Comparison of ENCODE assay signal across 1 cellular context in genomic region chr2:227615906-227616305, GRCh38.
TF ChIP-seq lines count a peak whose summit lies in the region.

No MANE protein-coding gene starts in this region.

TF ChIP-seq in GM23338, 12 proteins besides CTCF, POLR2A, EP300 and RAD21 (continued from another document):
- TF ChIP-seq ZNF462 (CRISPR knock-in tag; IDR thresholded peaks at IDR 0.05) (no peak), EZH2phosphoT487 (IDR thresholded peaks at IDR 0.05; ENCODE audit: unreplicated experiment) (no peak), NANOG (IDR thresholded peaks at IDR 0.05; ENCODE audit: borderline replicate concordance) (no peak), STAT1 (IDR thresholded peaks at IDR 0.05; ENCODE audit: unreplicated experiment) (no peak), JUNB (IDR thresholded peaks at IDR 0.05; ENCODE audit: unreplicated experiment) (no peak), ETS1 (IDR thresholded peaks at IDR 0.05) (no peak), POLR2AphosphoS5 (IDR thresholded peaks at IDR 0.05; ENCODE audit: low read depth) (no peak), ZNF114 (CRISPR knock-in tag; IDR thresholded peaks at IDR 0.05) (no peak), EZH2 (IDR thresholded peaks at IDR 0.05; ENCODE audit: low read depth, unreplicated experiment) (no peak), ZNF331 (CRISPR knock-in tag; IDR thresholded peaks at IDR 0.05; ENCODE audit: low read depth) (no peak)
- TF ChIP-seq, protein P1, sequence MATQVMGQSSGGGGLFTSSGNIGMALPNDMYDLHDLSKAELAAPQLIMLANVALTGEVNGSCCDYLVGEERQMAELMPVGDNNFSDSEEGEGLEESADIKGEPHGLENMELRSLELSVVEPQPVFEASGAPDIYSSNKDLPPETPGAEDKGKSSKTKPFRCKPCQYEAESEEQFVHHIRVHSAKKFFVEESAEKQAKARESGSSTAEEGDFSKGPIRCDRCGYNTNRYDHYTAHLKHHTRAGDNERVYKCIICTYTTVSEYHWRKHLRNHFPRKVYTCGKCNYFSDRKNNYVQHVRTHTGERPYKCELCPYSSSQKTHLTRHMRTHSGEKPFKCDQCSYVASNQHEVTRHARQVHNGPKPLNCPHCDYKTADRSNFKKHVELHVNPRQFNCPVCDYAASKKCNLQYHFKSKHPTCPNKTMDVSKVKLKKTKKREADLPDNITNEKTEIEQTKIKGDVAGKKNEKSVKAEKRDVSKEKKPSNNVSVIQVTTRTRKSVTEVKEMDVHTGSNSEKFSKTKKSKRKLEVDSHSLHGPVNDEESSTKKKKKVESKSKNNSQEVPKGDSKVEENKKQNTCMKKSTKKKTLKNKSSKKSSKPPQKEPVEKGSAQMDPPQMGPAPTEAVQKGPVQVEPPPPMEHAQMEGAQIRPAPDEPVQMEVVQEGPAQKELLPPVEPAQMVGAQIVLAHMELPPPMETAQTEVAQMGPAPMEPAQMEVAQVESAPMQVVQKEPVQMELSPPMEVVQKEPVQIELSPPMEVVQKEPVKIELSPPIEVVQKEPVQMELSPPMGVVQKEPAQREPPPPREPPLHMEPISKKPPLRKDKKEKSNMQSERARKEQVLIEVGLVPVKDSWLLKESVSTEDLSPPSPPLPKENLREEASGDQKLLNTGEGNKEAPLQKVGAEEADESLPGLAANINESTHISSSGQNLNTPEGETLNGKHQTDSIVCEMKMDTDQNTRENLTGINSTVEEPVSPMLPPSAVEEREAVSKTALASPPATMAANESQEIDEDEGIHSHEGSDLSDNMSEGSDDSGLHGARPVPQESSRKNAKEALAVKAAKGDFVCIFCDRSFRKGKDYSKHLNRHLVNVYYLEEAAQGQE (IDR thresholded peaks at IDR 0.05; ENCODE audit: unreplicated experiment), result no peak
